In the genomic region with DNA sequence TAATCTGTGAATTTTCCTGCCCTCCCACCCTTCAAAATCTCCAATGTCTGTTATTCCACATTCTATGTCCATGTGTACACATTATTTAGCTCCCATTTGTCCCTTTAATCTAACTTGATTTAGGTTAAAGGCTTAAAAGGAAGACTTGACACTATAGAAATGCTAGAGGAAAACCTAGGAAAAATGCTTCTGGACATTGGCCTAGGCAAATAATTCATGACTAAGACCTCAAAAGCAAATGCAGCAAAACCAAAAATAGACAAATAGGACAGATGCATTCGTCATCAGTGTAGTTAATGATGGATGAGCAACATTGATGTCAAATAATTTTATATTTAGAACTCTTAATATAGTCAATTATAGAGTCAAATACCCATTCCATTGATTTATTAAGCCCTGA, we compare ENCODE assay signal across 32 cellular contexts. TPM values are rescaled to one million over a fixed set of nuclear protein-coding genes. Genes with fewer than 3 reads are reported as not detected.
"Had no signal": no experiment of that assay in that cellular context is flagged by ENCODE, and none has a peak within 500 bp of the region (broad histone marks: within the 10 kb centered on the region; RNA-seq: fewer than 3 reads in every experiment).

No MANE protein-coding gene starts in this region.

- FAIRE-seq: K562 had no signal

- H3K36me3 Mint-ChIP-seq: activated CD8-positive, alpha-beta memory T cell treated with anti-CD3 and anti-CD28 coated beads, Interleukin-2, amount 10 ng/mL, durations not matched to agents 7 days and 5 days; activated naive CD8-positive, alpha-beta T cell treated with anti-CD3 and anti-CD28 coated beads, Interleukin-2, amount 10 ng/mL, durations not matched to agents 7 days and 5 days had no signal

- H3K4me3 Mint-ChIP-seq: activated B cell treated with CpG ODN at 0.5 μM for 24 hours; activated CD4-positive, alpha-beta memory T cell treated with anti-CD3 and anti-CD28 coated beads, Interleukin-2, amount 10 ng/mL, durations not matched to agents 7 days and 5 days; activated CD8-positive, alpha-beta memory T cell treated with anti-CD3 and anti-CD28 coated beads, Interleukin-2, amount 10 ng/mL, durations not matched to agents 7 days and 5 days; activated naive CD8-positive, alpha-beta T cell treated with anti-CD3 and anti-CD28 coated beads, Interleukin-2, amount 10 ng/mL, durations not matched to agents 7 days and 5 days; central memory CD8-positive, alpha-beta T cell had no signal

- H3K9me3 Mint-ChIP-seq: activated B cell treated with CpG ODN at 0.5 μM for 24 hours; activated CD4-positive, alpha-beta memory T cell treated with anti-CD3 and anti-CD28 coated beads, Interleukin-2, amount 10 ng/mL, durations not matched to agents 7 days and 5 days; activated naive CD8-positive, alpha-beta T cell treated with anti-CD3 and anti-CD28 coated beads, Interleukin-2, amount 10 ng/mL, durations not matched to agents 7 days and 5 days; central memory CD8-positive, alpha-beta T cell had no signal

- H3K27ac ChIP-seq: ascending aorta, cardiac muscle cell, Peyer's patch, VCaP had no signal

- H3K4me1 Mint-ChIP-seq: activated B cell treated with CpG ODN at 0.5 μM for 24 hours; activated CD4-positive, alpha-beta memory T cell treated with anti-CD3 and anti-CD28 coated beads, Interleukin-2, amount 10 ng/mL, durations not matched to agents 7 days and 5 days; activated CD8-positive, alpha-beta memory T cell treated with anti-CD3 and anti-CD28 coated beads, Interleukin-2, amount 10 ng/mL, durations not matched to agents 7 days and 5 days; activated naive CD8-positive, alpha-beta T cell treated with anti-CD3 and anti-CD28 coated beads, Interleukin-2, amount 10 ng/mL, durations not matched to agents 7 days and 5 days; central memory CD8-positive, alpha-beta T cell had no signal

- ATAC-seq: activated CD8-positive, alpha-beta memory T cell treated with anti-CD3 and anti-CD28 coated beads, Interleukin-2, amount 10 ng/mL, durations not matched to agents 7 days and 5 days; K562 had no signal

- DNase-seq: activated B cell treated with CpG ODN at 0.5 μM for 24 hours; activated CD4-positive, alpha-beta memory T cell treated with anti-CD3 and anti-CD28 coated beads, Interleukin-2, amount 10 ng/mL, durations not matched to agents 7 days and 5 days; activated CD4-positive, alpha-beta T cell treated with anti-CD3 and anti-CD28 coated beads for 48 hours; activated CD4-positive, CD25-positive, alpha-beta regulatory T cell treated with anti-CD3 and anti-CD28 coated beads, Interleukin-2, amount 50 U/mL, for 72 hours; activated CD8-positive, alpha-beta memory T cell treated with anti-CD3 and anti-CD28 coated beads for 24 hours; activated CD8-positive, alpha-beta memory T cell treated with anti-CD3 and anti-CD28 coated beads, Interleukin-2, amount 10 ng/mL, durations not matched to agents 7 days and 5 days; activated CD8-positive, alpha-beta memory T cell treated with anti-CD3 and anti-CD28 coated beads, Interleukin-2, amount 50 U/mL, for 48 hours; activated effector memory CD4-positive, alpha-beta T cell treated with Interleukin-2 at 50 U/mL for 16 hours; activated naive CD4-positive, alpha-beta T cell treated with anti-CD3 and anti-CD28 coated beads, Interleukin-2, amount 50 U/mL, for 16 hours; activated naive CD8-positive, alpha-beta T cell treated with anti-CD3 and anti-CD28 coated beads, Interleukin-2, amount 10 ng/mL, durations not matched to agents 7 days and 5 days; activated T-cell treated with anti-CD3 and anti-CD28 coated beads, Interleukin-2, amount 50 U/mL, for 48 hours; amygdala; NCI-H1105; NCI-H1417 treated with DMSO at 0.1 percent for 48 hours; NCI-H187 treated with DMSO at 0.1 percent for 48 hours; NCI-H2081; NCI-H2171 treated with DMSO at 0.1 percent for 48 hours; NCI-H2227 treated with DMSO at 0.1 percent for 48 hours; NCI-H446 treated with DMSO at 0.1 percent for 48 hours; NCI-H524 treated with DMSO at 0.1 percent for 48 hours; Peyer's patch; RPMI8226; SIG-M5; SW 1271; T-helper 1 cell; T-helper 2 cell; T-helper 9 cell had no signal

- H3K4me1 ChIP-seq: ascending aorta, Peyer's patch had no signal

- H3K27me3 Mint-ChIP-seq: activated B cell treated with CpG ODN at 0.5 μM for 24 hours; activated CD4-positive, alpha-beta memory T cell treated with anti-CD3 and anti-CD28 coated beads, Interleukin-2, amount 10 ng/mL, durations not matched to agents 7 days and 5 days; activated CD8-positive, alpha-beta memory T cell treated with anti-CD3 and anti-CD28 coated beads, Interleukin-2, amount 10 ng/mL, durations not matched to agents 7 days and 5 days; central memory CD8-positive, alpha-beta T cell had no signal

- H3K27ac Mint-ChIP-seq: activated B cell treated with CpG ODN at 0.5 μM for 24 hours; activated CD4-positive, alpha-beta memory T cell treated with anti-CD3 and anti-CD28 coated beads, Interleukin-2, amount 10 ng/mL, durations not matched to agents 7 days and 5 days; activated CD8-positive, alpha-beta memory T cell treated with anti-CD3 and anti-CD28 coated beads, Interleukin-2, amount 10 ng/mL, durations not matched to agents 7 days and 5 days; activated naive CD8-positive, alpha-beta T cell treated with anti-CD3 and anti-CD28 coated beads, Interleukin-2, amount 10 ng/mL, durations not matched to agents 7 days and 5 days had no signal

- H3K27me3 ChIP-seq: ascending aorta, cardiac muscle cell, Peyer's patch had no signal

- H3K36me3 ChIP-seq: ascending aorta, cardiac muscle cell, Peyer's patch had no signal

- H3K4me3 ChIP-seq: ascending aorta, cardiac muscle cell, K562, Peyer's patch had no signal

- H3K9me3 ChIP-seq: ascending aorta, Peyer's patch had no signal

RNA-seq across cellular contexts. Expression of a gene that starts 36.9 kb away (rescaled TPM):
- total RNA-seq: activated CD4-positive, alpha-beta memory T cell treated with anti-CD3 and anti-CD28 coated beads, Interleukin-2, amount 10 ng/mL, durations not matched to agents 7 days and 5 days had no signal
